In genomic region chr2:64106481-64106880, GRCh38 we compare ENCODE assay signal across 19 cellular contexts. TPM values are rescaled to one million over a fixed set of nuclear protein-coding genes. Genes with fewer than 3 reads are reported as not detected.
DNase-seq lines count a peak whose midpoint lies in the region; ATAC-seq and TF ChIP-seq lines count a peak whose summit lies in the region.
"Had no signal": no experiment of that assay in that cellular context is flagged by ENCODE, and none has a peak within 500 bp of the region (broad histone marks: within the 10 kb centered on the region; RNA-seq: fewer than 3 reads in every experiment).

No MANE protein-coding gene starts in this region.

- peaks cover 13% of the 10 kb centered on the region for H3K79me1 ChIP-seq in mesenchymal stem cell (replicated peaks; ENCODE audit: low read length, poor library complexity, severe bottlenecking)

- peaks cover 83% of the 10 kb centered on the region for H3K4me1 Mint-ChIP-seq in activated naive CD8-positive, alpha-beta T cell (ENCODE audit: low read depth)
- peaks cover 73% of the 10 kb centered on the region for H3K4me1 Mint-ChIP-seq in activated naive CD8-positive, alpha-beta T cell treated with anti-CD3 and anti-CD28 coated beads for 36 hours
- H3K4me1 Mint-ChIP-seq in T-cell (peaks cover 76 to 81% (median 76%) of the 10 kb centered on the region in 3 donors), type B pancreatic cell (ENCODE audit: unreplicated experiment) (peaks cover 43% of the 10 kb centered on the region), HFFc6 (ENCODE audit: low read depth) (peaks cover 25% of the 10 kb centered on the region)
- peaks cover 52% of the 10 kb centered on the region for H3K4me1 Mint-ChIP-seq in activated CD4-positive, alpha-beta memory T cell treated with anti-CD3 and anti-CD28 coated beads, Interleukin-2, amount 10 ng/mL, durations not matched to agents 7 days and 5 days

- peaks cover 17% of the 10 kb centered on the region for H3K4me1 ChIP-seq in mesenchymal stem cell (ENCODE audit: control insufficient read depth, insufficient read depth, low read depth, low read length)
- H3K4me1 ChIP-seq: BE2C had no signal

- CTCF ChIA-PET in T-cell (lab: Charles Lee), result interaction anchor here in 1 of 2 donors (1.8 kb wide), 1 partner anchor 222 kb away, joined by 5 read pairs; no protein-coding TSS in a partner anchor
- CTCF ChIA-PET in activated CD4-positive, alpha-beta memory T cell treated with anti-CD3 and anti-CD28 coated beads, Interleukin-2, amount 10 ng/mL, durations not matched to agents 7 days and 5 days (lab: Charles Lee), result no interaction called here

- H2AK5ac ChIP-seq in mesenchymal stem cell (ENCODE audit: low read length, severe bottlenecking), result peak overlapping the region; percentile 97

- H3K4ac ChIP-seq in mesenchymal stem cell (ENCODE audit: low read depth in 1 of 2, low read length in 2 of 2), result no peak overlapping the region

- peak overlapping the region; percentile 54 for H3K4me2 ChIP-seq in mesenchymal stem cell (ENCODE audit: low read length, poor library complexity, severe bottlenecking)

- peak overlapping the region; percentile 94 for H3K27ac ChIP-seq in mesenchymal stem cell (ENCODE audit: low read length, poor library complexity, severe bottlenecking)
- H3K27ac ChIP-seq: upper lobe of right lung had no signal

- H2BK120ac ChIP-seq in mesenchymal stem cell (ENCODE audit: low read depth, low read length), result no peak overlapping the region

- H3K36me3 Mint-ChIP-seq in activated naive CD8-positive, alpha-beta T cell, result peaks cover 31% of the 10 kb centered on the region
- H3K36me3 Mint-ChIP-seq in activated naive CD8-positive, alpha-beta T cell treated with anti-CD3 and anti-CD28 coated beads for 36 hours, result peaks cover 62% of the 10 kb centered on the region
- peaks cover 52% of the 10 kb centered on the region for H3K36me3 Mint-ChIP-seq in T-cell
- peaks cover 19% of the 10 kb centered on the region for H3K36me3 Mint-ChIP-seq in type B pancreatic cell
- peaks cover 66% of the 10 kb centered on the region for H3K36me3 Mint-ChIP-seq in activated CD4-positive, alpha-beta memory T cell treated with anti-CD3 and anti-CD28 coated beads, Interleukin-2, amount 10 ng/mL, durations not matched to agents 7 days and 5 days (ENCODE audit: low read depth)
- H3K36me3 Mint-ChIP-seq in HFFc6 (ENCODE audit: low read depth), result peaks cover 4% of the 10 kb centered on the region; the same call in 1 of the 2 replicates

- no peak for ATAC-seq in T-cell (replicated peaks in 1 of 4)
- ATAC-seq: HCT116, Right ventricle myocardium inferior had no signal

- H3K27me3 Mint-ChIP-seq in activated naive CD8-positive, alpha-beta T cell, result no peaks in the 10 kb centered on the region
- no peaks in the 10 kb centered on the region for H3K27me3 Mint-ChIP-seq in activated naive CD8-positive, alpha-beta T cell treated with anti-CD3 and anti-CD28 coated beads for 36 hours
- H3K27me3 Mint-ChIP-seq in T-cell (no peaks in the 10 kb centered on the region), type B pancreatic cell (no peaks in the 10 kb centered on the region), HFFc6 (ENCODE audit: insufficient read depth) (no peaks in the 10 kb centered on the region)
- H3K27me3 Mint-ChIP-seq in activated CD4-positive, alpha-beta memory T cell treated with anti-CD3 and anti-CD28 coated beads, Interleukin-2, amount 10 ng/mL, durations not matched to agents 7 days and 5 days, result no peaks in the 10 kb centered on the region

- no peaks in the 10 kb centered on the region for H3K9me3 ChIP-seq in mesenchymal stem cell (ENCODE audit: control insufficient read depth, low read length)
- H3K9me3 ChIP-seq: BE2C, upper lobe of right lung had no signal

- no peak overlapping the region for H4K91ac ChIP-seq in mesenchymal stem cell (ENCODE audit: low read length)

- H3K23ac ChIP-seq in mesenchymal stem cell (ENCODE audit: low read length in 2 of 2), result no peak overlapping the region

- peaks cover 0 to 4% of the 10 kb centered on the region in 2 experiments for H3K36me3 ChIP-seq in mesenchymal stem cell (ENCODE audit: control insufficient read depth in 1 of 2, insufficient read depth in 2 of 2, low read depth in 1 of 2, low read length in 2 of 2)
- H3K36me3 ChIP-seq: BE2C had no signal

- POLR2A ChIA-PET in T-cell (lab: Charles Lee), result interaction anchor here (0.6 to 1.5 kb wide), 4 partner anchors 11 to 73 kb away, joined by 3 to 7 read pairs (median 4); no protein-coding TSS in a partner anchor
- POLR2A ChIA-PET in activated CD4-positive, alpha-beta memory T cell treated with anti-CD3 and anti-CD28 coated beads, Interleukin-2, amount 10 ng/mL, durations not matched to agents 7 days and 5 days (lab: Charles Lee), result no interaction called here

- no peak overlapping the region for H2BK15ac ChIP-seq in mesenchymal stem cell (ENCODE audit: low read depth, poor library complexity, severe bottlenecking)

- no peak overlapping the region for H2BK5ac ChIP-seq in mesenchymal stem cell (ENCODE audit: low read depth, low read length, poor library complexity, severe bottlenecking)

- H2AFZ ChIP-seq in mesenchymal stem cell (ENCODE audit: low read depth, low read length), result no peak overlapping the region

- H3K4me3 ChIP-seq in mesenchymal stem cell (ENCODE audit: insufficient read depth in 1 of 2, low read depth in 1 of 2, low read length in 2 of 2), result no peak overlapping the region
- H3K4me3 ChIP-seq: upper lobe of right lung had no signal

- H2BK12ac ChIP-seq in mesenchymal stem cell (ENCODE audit: low read length in 2 of 2), result no peak overlapping the region

- no peaks in the 10 kb centered on the region for H3K27me3 ChIP-seq in mesenchymal stem cell (ENCODE audit: control insufficient read depth in 1 of 2, insufficient read depth in 1 of 2, low read length in 2 of 2)
- H3K27me3 ChIP-seq: BE2C, upper lobe of right lung had no signal

- H4K8ac ChIP-seq in mesenchymal stem cell (ENCODE audit: low read length), result no peak overlapping the region

- no peak overlapping the region for H3K18ac ChIP-seq in mesenchymal stem cell (ENCODE audit: low read depth in 1 of 2, low read length in 2 of 2)

- no peaks in the 10 kb centered on the region for H3K9me3 Mint-ChIP-seq in activated naive CD8-positive, alpha-beta T cell (ENCODE audit: low read depth)
- H3K9me3 Mint-ChIP-seq in activated naive CD8-positive, alpha-beta T cell treated with anti-CD3 and anti-CD28 coated beads for 36 hours, result peaks cover 2% of the 10 kb centered on the region
- H3K9me3 Mint-ChIP-seq in T-cell, result no peaks in the 10 kb centered on the region
- H3K9me3 Mint-ChIP-seq in type B pancreatic cell, result no peaks in the 10 kb centered on the region
- no peaks in the 10 kb centered on the region for H3K9me3 Mint-ChIP-seq in activated CD4-positive, alpha-beta memory T cell treated with anti-CD3 and anti-CD28 coated beads, Interleukin-2, amount 10 ng/mL, durations not matched to agents 7 days and 5 days
- H3K9me3 Mint-ChIP-seq in HFFc6, result no peaks in the 10 kb centered on the region

- H3K9ac ChIP-seq in mesenchymal stem cell (ENCODE audit: low read length), result no peak overlapping the region

- no peak for DNase-seq in activated naive CD8-positive, alpha-beta T cell treated with anti-CD3 and anti-CD28 coated beads for 36 hours
- DNase-seq in T-cell (no peak), mesenchymal stem cell (no peak), type B pancreatic cell (ENCODE audit: extremely low spot score, unreplicated experiment) (no peak), T-helper 1 cell (no peak), HFFc6 (no peak)
- DNase-seq in activated CD4-positive, alpha-beta memory T cell treated with anti-CD3 and anti-CD28 coated beads, Interleukin-2, amount 10 ng/mL, durations not matched to agents 7 days and 5 days, result no peak
- DNase-seq: activated CD4-positive, alpha-beta T cell treated with anti-CD3 and anti-CD28 coated beads for 48 hours; activated CD8-positive, alpha-beta memory T cell treated with anti-CD3 and anti-CD28 coated beads, Interleukin-2, amount 50 U/mL, for 48 hours; aorta; BE2C; NCI-H1417; NCI-H524 treated with DMSO at 0.1 percent for 48 hours; stimulated activated CD8-positive, alpha-beta memory T cell treated with anti-CD3 and anti-CD28 coated beads, Interleukin-4, amount 100 ng/mL, for 48 hours; SW 1271; upper lobe of right lung had no signal

- no peak overlapping the region for H3K4me3 Mint-ChIP-seq in activated naive CD8-positive, alpha-beta T cell
- H3K4me3 Mint-ChIP-seq in activated naive CD8-positive, alpha-beta T cell treated with anti-CD3 and anti-CD28 coated beads for 36 hours, result no peak overlapping the region
- H3K4me3 Mint-ChIP-seq in T-cell (no peak overlapping the region), type B pancreatic cell (no peak overlapping the region), HFFc6 (no peak overlapping the region)
- H3K4me3 Mint-ChIP-seq in activated CD4-positive, alpha-beta memory T cell treated with anti-CD3 and anti-CD28 coated beads, Interleukin-2, amount 10 ng/mL, durations not matched to agents 7 days and 5 days, result no peak overlapping the region

- H3K14ac ChIP-seq in mesenchymal stem cell (ENCODE audit: low read length in 2 of 2), result no peak overlapping the region

- peak overlapping the region; percentile 79 for H3K27ac Mint-ChIP-seq in activated naive CD8-positive, alpha-beta T cell
- H3K27ac Mint-ChIP-seq in activated naive CD8-positive, alpha-beta T cell treated with anti-CD3 and anti-CD28 coated beads for 36 hours, result no peak overlapping the region
- H3K27ac Mint-ChIP-seq in T-cell, result peak overlapping the region; percentile 37 to 52
- H3K27ac Mint-ChIP-seq in type B pancreatic cell, result peak overlapping the region; percentile 50
- H3K27ac Mint-ChIP-seq in activated CD4-positive, alpha-beta memory T cell treated with anti-CD3 and anti-CD28 coated beads, Interleukin-2, amount 10 ng/mL, durations not matched to agents 7 days and 5 days, result no peak overlapping the region
- H3K27ac Mint-ChIP-seq in HFFc6, result no peak overlapping the region

- WGBS in mesenchymal stem cell, result 95% methylated on average over 2 of the region's 3 CpGs

- TF ChIP-seq CTCF in type B pancreatic cell (conservative IDR thresholded peaks at IDR 0.05) (no peak), HFFc6 (IDR thresholded peaks at IDR 0.05) (no peak)

RNA-seq across cellular contexts. Expression of gene PELI1, which starts 37.7 kb away (rescaled TPM):
- total RNA-seq in activated naive CD8-positive, alpha-beta T cell treated with anti-CD3 and anti-CD28 coated beads for 36 hours, result 10 to 100 TPM; 35.8 to 39.1 TPM
- total RNA-seq in T-cell, result 100 to 1,000 TPM in 2 of 5 donors, 10 to 100 TPM in 3; 41.9 to 195 (median 50.4) TPM
- 4.9 TPM for polyA plus RNA-seq in mesenchymal stem cell (2013, experiment 1 of 2)
- 5.8 TPM for polyA plus RNA-seq in mesenchymal stem cell (2013, experiment 2 of 2)
- 57.5 and 58.2 TPM in 2 replicates for total RNA-seq in type B pancreatic cell (ENCODE audit: low replicate concordance)
- total RNA-seq in activated CD4-positive, alpha-beta memory T cell treated with anti-CD3 and anti-CD28 coated beads, Interleukin-2, amount 10 ng/mL, durations not matched to agents 7 days and 5 days, result 10 to 100 TPM; 44.9 to 45.0 TPM
- total RNA-seq in HFFc6 (2021; fragmentation: NEBNext Ultra II Directional; extraction: Animal tissue kit (Norgen Biotek cat#: 25700)), result 1 to 10 TPM; 1.9 to 4.9 (median 2.8) TPM

Comparison
In these comparisons a context has a peak if more than half of its experiments do, and no peak if none do; other contexts are left out.
1. H3K27ac Mint-ChIP-seq: peak in activated naive CD8-positive, alpha-beta T cell (single experiment), T-cell (2 of 2) and type B pancreatic cell (single experiment); none in activated naive CD8-positive, alpha-beta T cell treated with anti-CD3 and anti-CD28 coated beads for 36 hours (single experiment), activated CD4-positive, alpha-beta memory T cell treated with anti-CD3 and anti-CD28 coated beads, Interleukin-2, amount 10 ng/mL, durations not matched to agents 7 days and 5 days (single experiment) and HFFc6 (single experiment).